Comparison of ENCODE assay signal across 25 cellular contexts in genomic region chr9:118533101-118533500, GRCh38.
DNase-seq lines count a peak whose midpoint lies in the region; ATAC-seq and TF ChIP-seq lines count a peak whose summit lies in the region.
"Had no signal": no experiment of that assay in that cellular context is flagged by ENCODE, and none has a peak within 500 bp of the region (broad histone marks: within the 10 kb centered on the region; RNA-seq: fewer than 3 reads in every experiment).

No MANE protein-coding gene starts in this region.

- H3K4me3 ChIP-seq in epithelial cell of esophagus (ENCODE audit: low read length) (no peak overlapping the region), esophagus squamous epithelium (no peak overlapping the region), left ventricle myocardium inferior (no peak overlapping the region)
- H3K4me3 ChIP-seq: esophagus muscularis mucosa, left lung, right lobe of liver, SK-N-MC, upper lobe of left lung had no signal

- H3K27ac ChIP-seq in esophagus squamous epithelium: no peak overlapping the region
- no peak overlapping the region for H3K27ac ChIP-seq in left ventricle myocardium inferior (replicated peaks)
- H3K27ac ChIP-seq: esophagus muscularis mucosa, left lung, parathyroid adenoma, right lobe of liver, SK-N-MC, upper lobe of left lung had no signal

- peak; percentile 46 for DNase-seq in EH (ENCODE audit: low read depth)
- peak; percentile 35 for DNase-seq in M059J (ENCODE audit: low read depth)
- peak; percentile 32 for DNase-seq in epithelial cell of esophagus (ENCODE audit: low read depth)
- DNase-seq in omental fat pad (ENCODE audit: low spot score): no peak
- no peak for DNase-seq in activated T-cell treated with anti-CD3 and anti-CD28 coated beads, Interleukin-2, amount 50 U/mL, for 4 hours
- DNase-seq in esophagus squamous epithelium (lab: John Stamatoyannopoulos, UW): no peak
- no peak for DNase-seq in LoVo (ENCODE audit: low spot score)
- DNase-seq in left ventricle myocardium inferior: no peak
- DNase-seq: activated CD4-positive, alpha-beta T cell treated with anti-CD3 and anti-CD28 coated beads for 48 hours; CD4-positive, CD25-positive, alpha-beta regulatory T cell; DMS 273 treated with DMSO at 0.1 percent for 48 hours; effector CD8-positive, alpha-beta T cell; Kasumi-1; left lung; NCI-H1105 treated with DMSO at 0.1 percent for 48 hours; NCI-H510A; right lobe of liver; T-helper 2 cell; upper lobe of left lung had no signal

- no peaks in the 10 kb centered on the region for H3K4me1 Mint-ChIP-seq in activated T-cell treated with anti-CD3 and anti-CD28 coated beads, Interleukin-2, amount 50 U/mL, for 4 hours (ENCODE audit: low read depth)
- H3K4me1 Mint-ChIP-seq: activated naive CD4-positive, alpha-beta T cell treated with anti-CD3 and anti-CD28 coated beads, Interleukin-2, amount 50 U/mL, for 24 hours had no signal

- H3K36me3 Mint-ChIP-seq in activated T-cell treated with anti-CD3 and anti-CD28 coated beads, Interleukin-2, amount 50 U/mL, for 4 hours (ENCODE audit: insufficient read depth): no peaks in the 10 kb centered on the region
- H3K36me3 Mint-ChIP-seq: activated naive CD4-positive, alpha-beta T cell treated with anti-CD3 and anti-CD28 coated beads, Interleukin-2, amount 50 U/mL, for 24 hours; CD4-positive, CD25-positive, alpha-beta regulatory T cell; natural killer cell treated with Interleukin-12 subunit alpha and Interleukin-12 subunit beta and Interleukin-15 and Interleukin-18, amount 100 ng/mL, for 72 hours had no signal

- H3K27me3 Mint-ChIP-seq in activated T-cell treated with anti-CD3 and anti-CD28 coated beads, Interleukin-2, amount 50 U/mL, for 4 hours (ENCODE audit: low read depth): no peaks in the 10 kb centered on the region
- H3K27me3 Mint-ChIP-seq: activated naive CD4-positive, alpha-beta T cell treated with anti-CD3 and anti-CD28 coated beads, Interleukin-2, amount 50 U/mL, for 24 hours; CD4-positive, CD25-positive, alpha-beta regulatory T cell; natural killer cell treated with Interleukin-12 subunit alpha and Interleukin-12 subunit beta and Interleukin-15 and Interleukin-18, amount 100 ng/mL, for 72 hours had no signal

- TF ChIP-seq POLR2A in esophagus squamous epithelium (IDR thresholded peaks at IDR 0.05): no peak

- H3K9me3 Mint-ChIP-seq in activated T-cell treated with anti-CD3 and anti-CD28 coated beads, Interleukin-2, amount 50 U/mL, for 4 hours: no peaks in the 10 kb centered on the region

- intact Hi-C loops in esophagus squamous epithelium (cut with DNase I) (no loop called here), left ventricle myocardium inferior (cut with micrococcal nuclease) (no loop called here)

- H3K9me3 ChIP-seq in esophagus squamous epithelium (no peaks in the 10 kb centered on the region), left ventricle myocardium inferior (replicated peaks) (no peaks in the 10 kb centered on the region)
- H3K9me3 ChIP-seq: esophagus muscularis mucosa, left lung, right lobe of liver, upper lobe of left lung had no signal

- 53 to 71% methylated on average over 3 of the region's 3 CpGs for WGBS in esophagus squamous epithelium, 2 donors

- H3K4me3 Mint-ChIP-seq in activated T-cell treated with anti-CD3 and anti-CD28 coated beads, Interleukin-2, amount 50 U/mL, for 4 hours: no peak overlapping the region
- H3K4me3 Mint-ChIP-seq: activated naive CD4-positive, alpha-beta T cell treated with anti-CD3 and anti-CD28 coated beads, Interleukin-2, amount 50 U/mL, for 24 hours; CD4-positive, CD25-positive, alpha-beta regulatory T cell; natural killer cell treated with Interleukin-12 subunit alpha and Interleukin-12 subunit beta and Interleukin-15 and Interleukin-18, amount 100 ng/mL, for 72 hours had no signal

- peak; percentile 75 for ATAC-seq in omental fat pad (ENCODE audit: low FRiP score)
- ATAC-seq in activated T-cell treated with anti-CD3 and anti-CD28 coated beads, Interleukin-2, amount 50 U/mL, for 4 hours: no peak
- ATAC-seq: left lung; natural killer cell treated with Interleukin-12 subunit alpha and Interleukin-12 subunit beta and Interleukin-15 and Interleukin-18, amount 100 ng/mL, for 72 hours; Panc1; right lobe of liver had no signal

- H3K27me3 ChIP-seq in esophagus squamous epithelium: no peaks in the 10 kb centered on the region
- H3K27me3 ChIP-seq in left ventricle myocardium inferior (ENCODE audit: low read depth): no peaks in the 10 kb centered on the region
- H3K27me3 ChIP-seq: esophagus muscularis mucosa, left lung, right lobe of liver, upper lobe of left lung had no signal

- H3K4me1 ChIP-seq in esophagus squamous epithelium (no peaks in the 10 kb centered on the region), left ventricle myocardium inferior (peaks cover 17% of the 10 kb centered on the region)
- H3K4me1 ChIP-seq: left lung, parathyroid adenoma, right lobe of liver, upper lobe of left lung had no signal

- TF ChIP-seq CTCF in epithelial cell of esophagus (IDR thresholded peaks at IDR 0.05; ENCODE audit: insufficient read depth, low read depth, low read length, missing control alignments) (no peak), omental fat pad (IDR thresholded peaks at IDR 0.05) (no peak), esophagus squamous epithelium (IDR thresholded peaks at IDR 0.05) (no peak), left ventricle myocardium inferior (IDR thresholded peaks at IDR 0.05; ENCODE audit: borderline replicate concordance) (no peak)

- no peaks in the 10 kb centered on the region for H3K36me3 ChIP-seq in esophagus squamous epithelium
- no peaks in the 10 kb centered on the region for H3K36me3 ChIP-seq in left ventricle myocardium inferior
- H3K36me3 ChIP-seq: esophagus muscularis mucosa, left lung, right lobe of liver, upper lobe of left lung had no signal

Comparison
In these comparisons a context has a peak if more than half of its experiments do, and no peak if none do; other contexts are left out.
1. DNase-seq: peak in EH (single experiment), M059J (single experiment) and epithelial cell of esophagus (single experiment); none in omental fat pad (single experiment), activated T-cell treated with anti-CD3 and anti-CD28 coated beads, Interleukin-2, amount 50 U/mL, for 4 hours (single experiment), esophagus squamous epithelium (single experiment), LoVo (single experiment) and left ventricle myocardium inferior (single experiment).